In the genomic region with DNA sequence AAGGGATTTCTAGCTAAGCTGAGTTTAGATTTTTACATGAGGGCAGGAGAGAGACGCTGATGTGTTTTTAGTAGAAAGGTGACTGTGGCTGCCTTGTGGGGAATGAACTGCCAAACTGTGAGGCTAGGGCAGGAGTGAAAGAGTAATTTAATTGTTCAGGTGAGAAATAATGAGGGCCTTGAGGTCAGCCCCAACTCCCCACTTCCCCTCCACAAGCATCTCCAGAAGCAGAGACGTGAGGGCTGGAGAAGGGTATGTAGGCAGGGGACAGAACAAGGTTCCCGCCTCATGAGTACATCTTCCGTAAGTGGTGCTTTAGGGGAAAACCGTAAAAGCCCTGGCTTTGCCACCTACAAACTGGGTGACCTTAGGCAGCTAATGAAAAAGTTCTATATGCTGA, we compare ENCODE assay signal across 1 cellular context.
TF ChIP-seq lines count a peak whose summit lies in the region.

No MANE protein-coding gene starts in this region.

TF ChIP-seq in GM23338, 12 proteins besides CTCF, POLR2A, EP300 and RAD21 (continued from another document):
- TF ChIP-seq, protein P1, sequence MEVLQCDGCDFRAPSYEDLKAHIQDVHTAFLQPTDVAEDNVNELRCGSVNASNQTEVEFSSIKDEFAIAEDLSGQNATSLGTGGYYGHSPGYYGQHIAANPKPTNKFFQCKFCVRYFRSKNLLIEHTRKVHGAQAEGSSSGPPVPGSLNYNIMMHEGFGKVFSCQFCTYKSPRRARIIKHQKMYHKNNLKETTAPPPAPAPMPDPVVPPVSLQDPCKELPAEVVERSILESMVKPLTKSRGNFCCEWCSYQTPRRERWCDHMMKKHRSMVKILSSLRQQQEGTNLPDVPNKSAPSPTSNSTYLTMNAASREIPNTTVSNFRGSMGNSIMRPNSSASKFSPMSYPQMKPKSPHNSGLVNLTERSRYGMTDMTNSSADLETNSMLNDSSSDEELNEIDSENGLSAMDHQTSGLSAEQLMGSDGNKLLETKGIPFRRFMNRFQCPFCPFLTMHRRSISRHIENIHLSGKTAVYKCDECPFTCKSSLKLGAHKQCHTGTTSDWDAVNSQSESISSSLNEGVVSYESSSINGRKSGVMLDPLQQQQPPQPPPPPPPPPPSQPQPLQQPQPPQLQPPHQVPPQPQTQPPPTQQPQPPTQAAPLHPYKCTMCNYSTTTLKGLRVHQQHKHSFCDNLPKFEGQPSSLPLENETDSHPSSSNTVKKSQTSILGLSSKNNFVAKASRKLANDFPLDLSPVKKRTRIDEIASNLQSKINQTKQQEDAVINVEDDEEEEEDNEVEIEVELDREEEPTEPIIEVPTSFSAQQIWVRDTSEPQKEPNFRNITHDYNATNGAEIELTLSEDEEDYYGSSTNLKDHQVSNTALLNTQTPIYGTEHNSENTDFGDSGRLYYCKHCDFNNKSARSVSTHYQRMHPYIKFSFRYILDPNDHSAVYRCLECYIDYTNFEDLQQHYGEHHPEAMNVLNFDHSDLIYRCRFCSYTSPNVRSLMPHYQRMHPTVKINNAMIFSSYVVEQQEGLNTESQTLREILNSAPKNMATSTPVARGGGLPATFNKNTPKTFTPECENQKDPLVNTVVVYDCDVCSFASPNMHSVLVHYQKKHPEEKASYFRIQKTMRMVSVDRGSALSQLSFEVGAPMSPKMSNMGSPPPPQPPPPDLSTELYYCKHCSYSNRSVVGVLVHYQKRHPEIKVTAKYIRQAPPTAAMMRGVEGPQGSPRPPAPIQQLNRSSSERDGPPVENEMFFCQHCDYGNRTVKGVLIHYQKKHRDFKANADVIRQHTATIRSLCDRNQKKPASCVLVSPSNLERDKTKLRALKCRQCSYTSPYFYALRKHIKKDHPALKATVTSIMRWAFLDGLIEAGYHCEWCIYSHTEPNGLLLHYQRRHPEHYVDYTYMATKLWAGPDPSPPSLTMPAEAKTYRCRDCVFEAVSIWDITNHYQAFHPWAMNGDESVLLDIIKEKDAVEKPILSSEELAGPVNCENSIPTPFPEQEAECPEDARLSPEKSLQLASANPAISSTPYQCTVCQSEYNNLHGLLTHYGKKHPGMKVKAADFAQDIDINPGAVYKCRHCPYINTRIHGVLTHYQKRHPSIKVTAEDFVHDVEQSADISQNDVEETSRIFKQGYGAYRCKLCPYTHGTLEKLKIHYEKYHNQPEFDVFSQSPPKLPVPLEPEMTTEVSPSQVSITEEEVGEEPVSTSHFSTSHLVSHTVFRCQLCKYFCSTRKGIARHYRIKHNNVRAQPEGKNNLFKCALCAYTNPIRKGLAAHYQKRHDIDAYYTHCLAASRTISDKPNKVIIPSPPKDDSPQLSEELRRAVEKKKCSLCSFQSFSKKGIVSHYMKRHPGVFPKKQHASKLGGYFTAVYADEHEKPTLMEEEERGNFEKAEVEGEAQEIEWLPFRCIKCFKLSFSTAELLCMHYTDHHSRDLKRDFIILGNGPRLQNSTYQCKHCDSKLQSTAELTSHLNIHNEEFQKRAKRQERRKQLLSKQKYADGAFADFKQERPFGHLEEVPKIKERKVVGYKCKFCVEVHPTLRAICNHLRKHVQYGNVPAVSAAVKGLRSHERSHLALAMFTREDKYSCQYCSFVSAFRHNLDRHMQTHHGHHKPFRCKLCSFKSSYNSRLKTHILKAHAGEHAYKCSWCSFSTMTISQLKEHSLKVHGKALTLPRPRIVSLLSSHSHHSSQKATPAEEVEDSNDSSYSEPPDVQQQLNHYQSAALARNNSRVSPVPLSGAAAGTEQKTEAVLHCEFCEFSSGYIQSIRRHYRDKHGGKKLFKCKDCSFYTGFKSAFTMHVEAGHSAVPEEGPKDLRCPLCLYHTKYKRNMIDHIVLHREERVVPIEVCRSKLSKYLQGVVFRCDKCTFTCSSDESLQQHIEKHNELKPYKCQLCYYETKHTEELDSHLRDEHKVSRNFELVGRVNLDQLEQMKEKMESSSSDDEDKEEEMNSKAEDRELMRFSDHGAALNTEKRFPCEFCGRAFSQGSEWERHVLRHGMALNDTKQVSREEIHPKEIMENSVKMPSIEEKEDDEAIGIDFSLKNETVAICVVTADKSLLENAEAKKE (CRISPR knock-in tag; IDR thresholded peaks at IDR 0.05): no peak
- TF ChIP-seq POLR2AphosphoS5 (IDR thresholded peaks at IDR 0.05; ENCODE audit: low read depth) (no peak), ZNF331 (CRISPR knock-in tag; IDR thresholded peaks at IDR 0.05; ENCODE audit: low read depth) (no peak), EZH2phosphoT487 (IDR thresholded peaks at IDR 0.05; ENCODE audit: unreplicated experiment) (no peak), CREB1 (CRISPR knock-in tag; IDR thresholded peaks at IDR 0.05; ENCODE audit: low read depth) (no peak)
- TF ChIP-seq, protein P2, sequence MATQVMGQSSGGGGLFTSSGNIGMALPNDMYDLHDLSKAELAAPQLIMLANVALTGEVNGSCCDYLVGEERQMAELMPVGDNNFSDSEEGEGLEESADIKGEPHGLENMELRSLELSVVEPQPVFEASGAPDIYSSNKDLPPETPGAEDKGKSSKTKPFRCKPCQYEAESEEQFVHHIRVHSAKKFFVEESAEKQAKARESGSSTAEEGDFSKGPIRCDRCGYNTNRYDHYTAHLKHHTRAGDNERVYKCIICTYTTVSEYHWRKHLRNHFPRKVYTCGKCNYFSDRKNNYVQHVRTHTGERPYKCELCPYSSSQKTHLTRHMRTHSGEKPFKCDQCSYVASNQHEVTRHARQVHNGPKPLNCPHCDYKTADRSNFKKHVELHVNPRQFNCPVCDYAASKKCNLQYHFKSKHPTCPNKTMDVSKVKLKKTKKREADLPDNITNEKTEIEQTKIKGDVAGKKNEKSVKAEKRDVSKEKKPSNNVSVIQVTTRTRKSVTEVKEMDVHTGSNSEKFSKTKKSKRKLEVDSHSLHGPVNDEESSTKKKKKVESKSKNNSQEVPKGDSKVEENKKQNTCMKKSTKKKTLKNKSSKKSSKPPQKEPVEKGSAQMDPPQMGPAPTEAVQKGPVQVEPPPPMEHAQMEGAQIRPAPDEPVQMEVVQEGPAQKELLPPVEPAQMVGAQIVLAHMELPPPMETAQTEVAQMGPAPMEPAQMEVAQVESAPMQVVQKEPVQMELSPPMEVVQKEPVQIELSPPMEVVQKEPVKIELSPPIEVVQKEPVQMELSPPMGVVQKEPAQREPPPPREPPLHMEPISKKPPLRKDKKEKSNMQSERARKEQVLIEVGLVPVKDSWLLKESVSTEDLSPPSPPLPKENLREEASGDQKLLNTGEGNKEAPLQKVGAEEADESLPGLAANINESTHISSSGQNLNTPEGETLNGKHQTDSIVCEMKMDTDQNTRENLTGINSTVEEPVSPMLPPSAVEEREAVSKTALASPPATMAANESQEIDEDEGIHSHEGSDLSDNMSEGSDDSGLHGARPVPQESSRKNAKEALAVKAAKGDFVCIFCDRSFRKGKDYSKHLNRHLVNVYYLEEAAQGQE (IDR thresholded peaks at IDR 0.05; ENCODE audit: unreplicated experiment): no peak
- TF ChIP-seq, protein P3, sequence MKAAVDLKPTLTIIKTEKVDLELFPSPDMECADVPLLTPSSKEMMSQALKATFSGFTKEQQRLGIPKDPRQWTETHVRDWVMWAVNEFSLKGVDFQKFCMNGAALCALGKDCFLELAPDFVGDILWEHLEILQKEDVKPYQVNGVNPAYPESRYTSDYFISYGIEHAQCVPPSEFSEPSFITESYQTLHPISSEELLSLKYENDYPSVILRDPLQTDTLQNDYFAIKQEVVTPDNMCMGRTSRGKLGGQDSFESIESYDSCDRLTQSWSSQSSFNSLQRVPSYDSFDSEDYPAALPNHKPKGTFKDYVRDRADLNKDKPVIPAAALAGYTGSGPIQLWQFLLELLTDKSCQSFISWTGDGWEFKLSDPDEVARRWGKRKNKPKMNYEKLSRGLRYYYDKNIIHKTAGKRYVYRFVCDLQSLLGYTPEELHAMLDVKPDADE (IDR thresholded peaks at IDR 0.05): no peak
